1 cellular context compared by ENCODE assay signal in the genomic region with DNA sequence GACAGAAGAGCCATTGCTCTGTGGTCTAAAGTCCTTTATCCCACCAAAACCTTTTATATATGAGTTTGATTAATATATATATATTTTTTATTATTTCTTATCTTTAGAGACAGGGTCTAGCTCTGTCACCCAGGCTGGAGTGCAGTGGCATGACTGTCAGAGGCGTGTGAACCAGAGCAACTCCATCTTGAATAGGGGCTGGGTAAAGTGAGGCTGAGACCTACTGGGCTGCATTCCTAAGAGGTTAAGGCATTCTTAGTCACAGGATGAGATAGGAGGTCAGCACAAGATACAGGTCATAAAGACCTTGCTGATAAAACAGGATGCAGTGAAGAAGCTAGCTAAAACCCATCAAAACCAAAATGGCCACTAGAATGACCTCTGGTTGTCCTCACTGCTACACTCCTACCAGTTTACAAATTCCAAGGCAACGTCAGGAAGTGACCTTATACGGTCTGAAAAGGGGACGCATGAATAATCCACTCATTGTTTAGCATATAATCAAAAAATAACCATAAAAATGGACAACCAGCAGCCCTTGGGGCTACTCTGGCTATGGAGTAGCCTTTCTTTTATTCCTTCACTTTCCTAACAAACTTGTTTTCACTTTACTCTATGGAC.
A peak's percentile ranks its signal among the peaks of the same experiment; 100 is the strongest.
TF ChIP-seq lines count a peak whose summit lies in the region.

No MANE protein-coding gene starts in this region.

TF ChIP-seq in K562, 482 proteins besides CTCF, POLR2A, EP300 and RAD21 (continued from another document and continues in another):
- TF ChIP-seq, protein P1, sequence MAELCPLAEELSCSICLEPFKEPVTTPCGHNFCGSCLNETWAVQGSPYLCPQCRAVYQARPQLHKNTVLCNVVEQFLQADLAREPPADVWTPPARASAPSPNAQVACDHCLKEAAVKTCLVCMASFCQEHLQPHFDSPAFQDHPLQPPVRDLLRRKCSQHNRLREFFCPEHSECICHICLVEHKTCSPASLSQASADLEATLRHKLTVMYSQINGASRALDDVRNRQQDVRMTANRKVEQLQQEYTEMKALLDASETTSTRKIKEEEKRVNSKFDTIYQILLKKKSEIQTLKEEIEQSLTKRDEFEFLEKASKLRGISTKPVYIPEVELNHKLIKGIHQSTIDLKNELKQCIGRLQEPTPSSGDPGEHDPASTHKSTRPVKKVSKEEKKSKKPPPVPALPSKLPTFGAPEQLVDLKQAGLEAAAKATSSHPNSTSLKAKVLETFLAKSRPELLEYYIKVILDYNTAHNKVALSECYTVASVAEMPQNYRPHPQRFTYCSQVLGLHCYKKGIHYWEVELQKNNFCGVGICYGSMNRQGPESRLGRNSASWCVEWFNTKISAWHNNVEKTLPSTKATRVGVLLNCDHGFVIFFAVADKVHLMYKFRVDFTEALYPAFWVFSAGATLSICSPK (IDR thresholded peaks at IDR 0.05; ENCODE audit: borderline replicate concordance), result no peak
- no peak for TF ChIP-seq ZNF3 (CRISPR knock-in tag; IDR thresholded peaks at IDR 0.05)
- TF ChIP-seq ZBTB2 (IDR thresholded peaks at IDR 0.05), result no peak
- TF ChIP-seq, protein P2, sequence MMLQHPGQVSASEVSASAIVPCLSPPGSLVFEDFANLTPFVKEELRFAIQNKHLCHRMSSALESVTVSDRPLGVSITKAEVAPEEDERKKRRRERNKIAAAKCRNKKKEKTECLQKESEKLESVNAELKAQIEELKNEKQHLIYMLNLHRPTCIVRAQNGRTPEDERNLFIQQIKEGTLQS (IDR thresholded peaks at IDR 0.05), result no peak
- TF ChIP-seq, protein P2 (CRISPR knock-in tag; conservative IDR thresholded peaks at IDR 0.05), result no peak
- TF ChIP-seq POLR2AphosphoS2 (IDR thresholded peaks at IDR 0.05; ENCODE audit: low read length), result no peak
- no peak for TF ChIP-seq NEUROD1 (IDR thresholded peaks at IDR 0.05; ENCODE audit: borderline replicate concordance, low read depth, low read length, partially characterized antibody)
- no peak for TF ChIP-seq PYGO2 (tag; IDR thresholded peaks at IDR 0.05)
- TF ChIP-seq CXXC5 (CRISPR knock-in tag; IDR thresholded peaks at IDR 0.05), result 0 out of 2 replicates have a peak, but pooled peaks have one; percentile 35
- TF ChIP-seq, protein P3, sequence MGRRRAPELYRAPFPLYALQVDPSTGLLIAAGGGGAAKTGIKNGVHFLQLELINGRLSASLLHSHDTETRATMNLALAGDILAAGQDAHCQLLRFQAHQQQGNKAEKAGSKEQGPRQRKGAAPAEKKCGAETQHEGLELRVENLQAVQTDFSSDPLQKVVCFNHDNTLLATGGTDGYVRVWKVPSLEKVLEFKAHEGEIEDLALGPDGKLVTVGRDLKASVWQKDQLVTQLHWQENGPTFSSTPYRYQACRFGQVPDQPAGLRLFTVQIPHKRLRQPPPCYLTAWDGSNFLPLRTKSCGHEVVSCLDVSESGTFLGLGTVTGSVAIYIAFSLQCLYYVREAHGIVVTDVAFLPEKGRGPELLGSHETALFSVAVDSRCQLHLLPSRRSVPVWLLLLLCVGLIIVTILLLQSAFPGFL (CRISPR knock-in tag; IDR thresholded peaks at IDR 0.05), result no peak
- no peak for TF ChIP-seq ZBTB9 (CRISPR knock-in tag; IDR thresholded peaks at IDR 0.05)
- TF ChIP-seq, protein P4, sequence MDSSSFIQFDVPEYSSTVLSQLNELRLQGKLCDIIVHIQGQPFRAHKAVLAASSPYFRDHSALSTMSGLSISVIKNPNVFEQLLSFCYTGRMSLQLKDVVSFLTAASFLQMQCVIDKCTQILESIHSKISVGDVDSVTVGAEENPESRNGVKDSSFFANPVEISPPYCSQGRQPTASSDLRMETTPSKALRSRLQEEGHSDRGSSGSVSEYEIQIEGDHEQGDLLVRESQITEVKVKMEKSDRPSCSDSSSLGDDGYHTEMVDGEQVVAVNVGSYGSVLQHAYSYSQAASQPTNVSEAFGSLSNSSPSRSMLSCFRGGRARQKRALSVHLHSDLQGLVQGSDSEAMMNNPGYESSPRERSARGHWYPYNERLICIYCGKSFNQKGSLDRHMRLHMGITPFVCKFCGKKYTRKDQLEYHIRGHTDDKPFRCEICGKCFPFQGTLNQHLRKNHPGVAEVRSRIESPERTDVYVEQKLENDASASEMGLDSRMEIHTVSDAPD (CRISPR knock-in tag; IDR thresholded peaks at IDR 0.05), result peak; percentile 47; the same call in 1 of the 2 replicates
- no peak for TF ChIP-seq BDP1 (IDR thresholded peaks at IDR 0.05; ENCODE audit: insufficient read depth, insufficient read length)
- no peak for TF ChIP-seq ETS2 (tag; IDR thresholded peaks at IDR 0.05; ENCODE audit: borderline replicate concordance, poor library complexity, severe bottlenecking)
- TF ChIP-seq MEIS2 (IDR thresholded peaks at IDR 0.05; ENCODE audit: partially characterized antibody), result no peak
- TF ChIP-seq SIN3B (IDR thresholded peaks at IDR 0.05; ENCODE audit: low read depth), result no peak
- no peak for TF ChIP-seq SMARCE1 (IDR thresholded peaks at IDR 0.05)
- no peak for TF ChIP-seq TCF15 (CRISPR knock-in tag; IDR thresholded peaks at IDR 0.05)
- TF ChIP-seq TEAD2 (tag; IDR thresholded peaks at IDR 0.05), result peak; percentile 34; the same call in 1 of the 2 replicates
- TF ChIP-seq TSC22D4 (tag; IDR thresholded peaks at IDR 0.05), result no peak
- TF ChIP-seq SAFB2 (IDR thresholded peaks at IDR 0.05; ENCODE audit: borderline replicate concordance, low read depth, low read length, severe bottlenecking), result no peak
- TF ChIP-seq, protein P5, sequence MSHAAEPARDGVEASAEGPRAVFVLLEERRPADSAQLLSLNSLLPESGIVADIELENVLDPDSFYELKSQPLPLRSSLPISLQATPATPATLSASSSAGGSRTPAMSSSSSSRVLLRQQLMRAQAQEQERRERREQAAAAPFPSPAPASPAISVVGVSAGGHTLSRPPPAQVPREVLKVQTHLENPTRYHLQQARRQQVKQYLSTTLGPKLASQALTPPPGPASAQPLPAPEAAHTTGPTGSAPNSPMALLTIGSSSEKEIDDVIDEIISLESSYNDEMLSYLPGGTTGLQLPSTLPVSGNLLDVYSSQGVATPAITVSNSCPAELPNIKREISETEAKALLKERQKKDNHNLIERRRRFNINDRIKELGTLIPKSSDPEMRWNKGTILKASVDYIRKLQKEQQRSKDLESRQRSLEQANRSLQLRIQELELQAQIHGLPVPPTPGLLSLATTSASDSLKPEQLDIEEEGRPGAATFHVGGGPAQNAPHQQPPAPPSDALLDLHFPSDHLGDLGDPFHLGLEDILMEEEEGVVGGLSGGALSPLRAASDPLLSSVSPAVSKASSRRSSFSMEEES (CRISPR knock-in tag; IDR thresholded peaks at IDR 0.05), result no peak
- TF ChIP-seq MED1 (CRISPR knock-in tag; IDR thresholded peaks at IDR 0.05; ENCODE audit: borderline replicate concordance), result no peak
- no peak for TF ChIP-seq NR3C1 (CRISPR knock-in tag; IDR thresholded peaks at IDR 0.05)
- peak; percentile 67; the same call in 1 of the 2 replicates for TF ChIP-seq PTTG1 (tag; IDR thresholded peaks at IDR 0.05; ENCODE audit: low read depth)
- no peak for TF ChIP-seq NR1H2 (CRISPR knock-in tag; IDR thresholded peaks at IDR 0.05)
- TF ChIP-seq BRF1 (IDR thresholded peaks at IDR 0.05; ENCODE audit: borderline replicate concordance, extremely low read depth, insufficient read length), result no peak
- TF ChIP-seq ETV1 (tag; conservative IDR thresholded peaks at IDR 0.05; ENCODE audit: low read depth), result 0 out of 2 replicates have a peak, but pooled peaks have one; percentile 8
- peak; percentile 76 for TF ChIP-seq DMBX1 (CRISPR knock-in tag; IDR thresholded peaks at IDR 0.05; ENCODE audit: borderline replicate concordance)
- no peak for TF ChIP-seq GTF3C2 (IDR thresholded peaks at IDR 0.05; ENCODE audit: borderline replicate concordance, extremely low read depth, insufficient read length)
- TF ChIP-seq PTRF (tag; IDR thresholded peaks at IDR 0.05), result peak; percentile 65; the same call in 1 of the 2 replicates
- no peak for TF ChIP-seq CAMTA2 (CRISPR knock-in tag; conservative IDR thresholded peaks at IDR 0.05)
- no peak for TF ChIP-seq DNMT1 (IDR thresholded peaks at IDR 0.05)
- no peak for TF ChIP-seq U2AF1 (optimal IDR thresholded peaks at IDR 0.05; ENCODE audit: low read depth, low read length)
- TF ChIP-seq PPARD (CRISPR knock-in tag; IDR thresholded peaks at IDR 0.05), result no peak
- TF ChIP-seq, protein P6, sequence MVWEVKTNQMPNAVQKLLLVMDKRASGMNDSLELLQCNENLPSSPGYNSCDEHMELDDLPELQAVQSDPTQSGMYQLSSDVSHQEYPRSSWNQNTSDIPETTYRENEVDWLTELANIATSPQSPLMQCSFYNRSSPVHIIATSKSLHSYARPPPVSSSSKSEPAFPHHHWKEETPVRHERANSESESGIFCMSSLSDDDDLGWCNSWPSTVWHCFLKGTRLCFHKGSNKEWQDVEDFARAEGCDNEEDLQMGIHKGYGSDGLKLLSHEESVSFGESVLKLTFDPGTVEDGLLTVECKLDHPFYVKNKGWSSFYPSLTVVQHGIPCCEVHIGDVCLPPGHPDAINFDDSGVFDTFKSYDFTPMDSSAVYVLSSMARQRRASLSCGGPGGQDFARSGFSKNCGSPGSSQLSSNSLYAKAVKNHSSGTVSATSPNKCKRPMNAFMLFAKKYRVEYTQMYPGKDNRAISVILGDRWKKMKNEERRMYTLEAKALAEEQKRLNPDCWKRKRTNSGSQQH (CRISPR knock-in tag; IDR thresholded peaks at IDR 0.05), result no peak
- no peak for TF ChIP-seq ZBTB8A (IDR thresholded peaks at IDR 0.05; ENCODE audit: partially characterized antibody)
- no peak for TF ChIP-seq ZNF764 (CRISPR knock-in tag; IDR thresholded peaks at IDR 0.05; ENCODE audit: low read depth)
- no peak for TF ChIP-seq STAT5B (CRISPR knock-in tag; IDR thresholded peaks at IDR 0.05)
- TF ChIP-seq, protein P7, sequence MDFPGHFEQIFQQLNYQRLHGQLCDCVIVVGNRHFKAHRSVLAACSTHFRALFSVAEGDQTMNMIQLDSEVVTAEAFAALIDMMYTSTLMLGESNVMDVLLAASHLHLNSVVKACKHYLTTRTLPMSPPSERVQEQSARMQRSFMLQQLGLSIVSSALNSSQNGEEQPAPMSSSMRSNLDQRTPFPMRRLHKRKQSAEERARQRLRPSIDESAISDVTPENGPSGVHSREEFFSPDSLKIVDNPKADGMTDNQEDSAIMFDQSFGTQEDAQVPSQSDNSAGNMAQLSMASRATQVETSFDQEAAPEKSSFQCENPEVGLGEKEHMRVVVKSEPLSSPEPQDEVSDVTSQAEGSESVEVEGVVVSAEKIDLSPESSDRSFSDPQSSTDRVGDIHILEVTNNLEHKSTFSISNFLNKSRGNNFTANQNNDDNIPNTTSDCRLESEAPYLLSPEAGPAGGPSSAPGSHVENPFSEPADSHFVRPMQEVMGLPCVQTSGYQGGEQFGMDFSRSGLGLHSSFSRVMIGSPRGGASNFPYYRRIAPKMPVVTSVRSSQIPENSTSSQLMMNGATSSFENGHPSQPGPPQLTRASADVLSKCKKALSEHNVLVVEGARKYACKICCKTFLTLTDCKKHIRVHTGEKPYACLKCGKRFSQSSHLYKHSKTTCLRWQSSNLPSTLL (IDR thresholded peaks at IDR 0.05), result no peak
- TF ChIP-seq MTF1 (CRISPR knock-in tag; IDR thresholded peaks at IDR 0.05; ENCODE audit: borderline replicate concordance), result no peak
- no peak for TF ChIP-seq NELFE (IDR thresholded peaks at IDR 0.05; ENCODE audit: insufficient read depth, insufficient read length)
- no peak for TF ChIP-seq PTBP1 (IDR thresholded peaks at IDR 0.05; ENCODE audit: low read depth, low read length)
- TF ChIP-seq, protein P8, sequence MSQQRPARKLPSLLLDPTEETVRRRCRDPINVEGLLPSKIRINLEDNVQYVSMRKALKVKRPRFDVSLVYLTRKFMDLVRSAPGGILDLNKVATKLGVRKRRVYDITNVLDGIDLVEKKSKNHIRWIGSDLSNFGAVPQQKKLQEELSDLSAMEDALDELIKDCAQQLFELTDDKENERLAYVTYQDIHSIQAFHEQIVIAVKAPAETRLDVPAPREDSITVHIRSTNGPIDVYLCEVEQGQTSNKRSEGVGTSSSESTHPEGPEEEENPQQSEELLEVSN (IDR thresholded peaks at IDR 0.05; ENCODE audit: borderline replicate concordance in 1 of 2, extremely low read depth in 1 of 2, insufficient read depth in 1 of 2, insufficient read length in 1 of 2, low read depth in 1 of 2, low read length in 1 of 2, poor library complexity in 1 of 2, severe bottlenecking in 1 of 2), result no peak
